9 cellular contexts compared by ENCODE assay signal in genomic region chr3:17039579-17039978, GRCh38.
DNase-seq lines count a peak whose midpoint lies in the region; ATAC-seq, FAIRE-seq and TF ChIP-seq lines count a peak whose summit lies in the region.
"Had no signal": no experiment of that assay in that cellular context is flagged by ENCODE, and none has a peak within 500 bp of the region (broad histone marks: within the 10 kb centered on the region; RNA-seq: fewer than 3 reads in every experiment).

No MANE protein-coding gene starts in this region.

- H3K4me1 ChIP-seq in small intestine (ENCODE audit: control insufficient read depth in 2 of 2, insufficient read depth in 1 of 2, low read depth in 1 of 2, low read length in 1 of 2) (peaks cover 4 to 10% of the 10 kb centered on the region in 2 donors), ovary (ENCODE audit: insufficient read depth) (peaks cover 3% of the 10 kb centered on the region), esophagus muscularis mucosa (peaks cover 0 to 11% (median 0%) of the 10 kb centered on the region in 4 donors)

- H3K9me3 ChIP-seq in small intestine (ENCODE audit: control insufficient read depth, low read depth) (no peaks in the 10 kb centered on the region), ovary (no peaks in the 10 kb centered on the region), esophagus muscularis mucosa (no peaks in the 10 kb centered on the region)

- TF ChIP-seq CTCF in RWPE1 (conservative IDR thresholded peaks at IDR 0.05; ENCODE audit: low read depth) (no peak), fibroblast of the aortic adventitia (IDR thresholded peaks at IDR 0.05; ENCODE audit: insufficient read depth, low read length) (no peak), ovary (IDR thresholded peaks at IDR 0.05) (no peak), esophagus muscularis mucosa (IDR thresholded peaks at IDR 0.05) (no peak)

- H3K27ac ChIP-seq in RWPE1 = no peak overlapping the region
- H3K27ac ChIP-seq in small intestine (ENCODE audit: low read depth in 1 of 2, low read length in 1 of 2) = peak overlapping the region in 1 of 2 donors; percentile 50
- H3K27ac ChIP-seq in ovary = no peak overlapping the region
- no peak overlapping the region for H3K27ac ChIP-seq in esophagus muscularis mucosa (replicated peaks in 1 of 4)
- H3K27ac ChIP-seq: C4-2B had no signal

- peaks cover 6% of the 10 kb centered on the region for H3K36me3 Mint-ChIP-seq in activated CD4-positive, alpha-beta memory T cell treated with anti-CD3 and anti-CD28 coated beads for 36 hours
- H3K36me3 Mint-ChIP-seq in activated CD4-positive, alpha-beta memory T cell treated with anti-CD3 and anti-CD28 coated beads, Interleukin-2, amount 10 ng/mL, durations not matched to agents 7 days and 5 days (ENCODE audit: low read depth) = peaks cover 18% of the 10 kb centered on the region

- peak overlapping the region; percentile 57 for H3K27ac Mint-ChIP-seq in activated CD4-positive, alpha-beta memory T cell treated with anti-CD3 and anti-CD28 coated beads for 36 hours
- no peak overlapping the region for H3K27ac Mint-ChIP-seq in activated CD4-positive, alpha-beta memory T cell treated with anti-CD3 and anti-CD28 coated beads, Interleukin-2, amount 10 ng/mL, durations not matched to agents 7 days and 5 days

- DNase-seq in activated CD4-positive, alpha-beta memory T cell treated with anti-CD3 and anti-CD28 coated beads for 36 hours = no peak
- no peak for DNase-seq in activated CD4-positive, alpha-beta memory T cell treated with anti-CD3 and anti-CD28 coated beads, Interleukin-2, amount 10 ng/mL, durations not matched to agents 7 days and 5 days
- DNase-seq in RWPE1 (ENCODE audit: low spot score) (peak; percentile 66), fibroblast of the aortic adventitia (ENCODE audit: low read depth) (peak; percentile 96), small intestine (peak; percentile 75), ovary (no peak), esophagus muscularis mucosa (ENCODE audit: extremely low spot score) (no peak)

- ATAC-seq in HG02798 (IDR thresholded peaks at IDR 0.05; ENCODE audit: poor library complexity, unreplicated experiment) = no peak

- TF ChIP-seq POLR2A in ovary (IDR thresholded peaks at IDR 0.05) (no peak), esophagus muscularis mucosa (IDR thresholded peaks at IDR 0.05; ENCODE audit: low read depth) (no peak)

- H3K4me3 Mint-ChIP-seq in activated CD4-positive, alpha-beta memory T cell treated with anti-CD3 and anti-CD28 coated beads for 36 hours = no peak overlapping the region
- no peak overlapping the region for H3K4me3 Mint-ChIP-seq in activated CD4-positive, alpha-beta memory T cell treated with anti-CD3 and anti-CD28 coated beads, Interleukin-2, amount 10 ng/mL, durations not matched to agents 7 days and 5 days

- POLR2A ChIA-PET in activated CD4-positive, alpha-beta memory T cell treated with anti-CD3 and anti-CD28 coated beads for 36 hours (lab: Charles Lee) = interaction anchor here (1.4 kb wide), 1 partner anchor 122 kb away, joined by 3 read pairs; no protein-coding TSS in a partner anchor
- POLR2A ChIA-PET in activated CD4-positive, alpha-beta memory T cell treated with anti-CD3 and anti-CD28 coated beads, Interleukin-2, amount 10 ng/mL, durations not matched to agents 7 days and 5 days (lab: Charles Lee) = interaction anchor here (1.2 kb wide), 1 partner anchor 13 kb away, joined by 3 read pairs; no protein-coding TSS in a partner anchor
- POLR2A ChIA-PET in RWPE1 (lab: Yijun Ruan, JAX; ENCODE audit: low non-redundant PET) = no interaction called here

- TF ChIP-seq EP300 in ovary (IDR thresholded peaks at IDR 0.05) (no peak), esophagus muscularis mucosa (IDR thresholded peaks at IDR 0.05) (no peak)

- H3K27me3 ChIP-seq in small intestine (ENCODE audit: control insufficient read depth in 2 of 2, insufficient read depth in 2 of 2, low read length in 2 of 2) (no peaks in the 10 kb centered on the region), ovary (no peaks in the 10 kb centered on the region), esophagus muscularis mucosa (no peaks in the 10 kb centered on the region)

- WGBS in small intestine, 3 donors = 0 to 35% (median 11%) methylated on average over 2 of the region's 2 CpGs
- WGBS in ovary, 3 donors = 16 to 35% (median 31%) methylated on average over 2 of the region's 2 CpGs
- 13% methylated on average over 2 of the region's 2 CpGs for WGBS in esophagus muscularis mucosa

- FAIRE-seq in small intestine (lab: Jason Lieb, UNC) = no peak

- no peaks in the 10 kb centered on the region for H3K9me3 Mint-ChIP-seq in activated CD4-positive, alpha-beta memory T cell treated with anti-CD3 and anti-CD28 coated beads for 36 hours
- H3K9me3 Mint-ChIP-seq in activated CD4-positive, alpha-beta memory T cell treated with anti-CD3 and anti-CD28 coated beads, Interleukin-2, amount 10 ng/mL, durations not matched to agents 7 days and 5 days = no peaks in the 10 kb centered on the region

- no peak overlapping the region for H3K4me3 ChIP-seq in fibroblast of the aortic adventitia (ENCODE audit: low read depth, low read length)
- H3K4me3 ChIP-seq in small intestine (ENCODE audit: low read depth in 1 of 2, low read length in 2 of 2) = no peak overlapping the region
- H3K4me3 ChIP-seq in ovary = no peak overlapping the region
- no peak overlapping the region for H3K4me3 ChIP-seq in esophagus muscularis mucosa

- intact Hi-C loops in activated CD4-positive, alpha-beta memory T cell treated with anti-CD3 and anti-CD28 coated beads for 36 hours (cut with micrococcal nuclease) = loop anchor here (5.0 kb wide), 2 partner anchors 212 to 752 kb away; no protein-coding TSS in a partner anchor
- intact Hi-C loops in ovary (cut with DNase I) (loop anchor here in 1 of 4 donors (10.0 kb wide), 1 partner anchor 435 kb away; the partner anchor contains the start of gene DAZL), esophagus muscularis mucosa (cut with DNase I) (no loop called here)

- CTCF ChIA-PET in activated CD4-positive, alpha-beta memory T cell treated with anti-CD3 and anti-CD28 coated beads for 36 hours (lab: Charles Lee) = no interaction called here
- CTCF ChIA-PET in activated CD4-positive, alpha-beta memory T cell treated with anti-CD3 and anti-CD28 coated beads, Interleukin-2, amount 10 ng/mL, durations not matched to agents 7 days and 5 days (lab: Charles Lee) = interaction anchor here (1.5 kb wide), 1 partner anchor 9 kb away, joined by 5 read pairs; no protein-coding TSS in a partner anchor
- CTCF ChIA-PET in RWPE1 (lab: Yijun Ruan, JAX) = interaction anchor here (0.6 to 1.3 kb wide), 2 partner anchors 16 to 648 kb away, joined by 3 read pairs; no protein-coding TSS in a partner anchor

- no peaks in the 10 kb centered on the region for H3K27me3 Mint-ChIP-seq in activated CD4-positive, alpha-beta memory T cell treated with anti-CD3 and anti-CD28 coated beads for 36 hours
- no peaks in the 10 kb centered on the region for H3K27me3 Mint-ChIP-seq in activated CD4-positive, alpha-beta memory T cell treated with anti-CD3 and anti-CD28 coated beads, Interleukin-2, amount 10 ng/mL, durations not matched to agents 7 days and 5 days

- H3K36me3 ChIP-seq in small intestine (ENCODE audit: control insufficient read depth in 2 of 2, insufficient read depth in 2 of 2, low read length in 2 of 2) (peaks cover 0 to 1% of the 10 kb centered on the region in 2 donors), ovary (no peaks in the 10 kb centered on the region), esophagus muscularis mucosa (no peaks in the 10 kb centered on the region)

- H3K4me1 Mint-ChIP-seq in activated CD4-positive, alpha-beta memory T cell treated with anti-CD3 and anti-CD28 coated beads for 36 hours (ENCODE audit: low read depth) = peaks cover 32% of the 10 kb centered on the region
- peaks cover 26% of the 10 kb centered on the region for H3K4me1 Mint-ChIP-seq in activated CD4-positive, alpha-beta memory T cell treated with anti-CD3 and anti-CD28 coated beads, Interleukin-2, amount 10 ng/mL, durations not matched to agents 7 days and 5 days

Comparison
In these comparisons a context has a peak if more than half of its experiments do, and no peak if none do; other contexts are left out.
1. DNase-seq: peak in RWPE1 (single experiment), fibroblast of the aortic adventitia (single experiment) and small intestine (single experiment); none in activated CD4-positive, alpha-beta memory T cell treated with anti-CD3 and anti-CD28 coated beads for 36 hours (single experiment), activated CD4-positive, alpha-beta memory T cell treated with anti-CD3 and anti-CD28 coated beads, Interleukin-2, amount 10 ng/mL, durations not matched to agents 7 days and 5 days (single experiment), ovary (0 of 5) and esophagus muscularis mucosa (single experiment).